ENCODE assay signal across 2 cellular contexts in genomic region chr4:47926667-47927258, GRCh38.
TF ChIP-seq lines count a peak whose summit lies in the region.

No MANE protein-coding gene starts in this region.

TF ChIP-seq in HEK293, 187 proteins besides CTCF, POLR2A, EP300 and RAD21 (continued from another document):
- TF ChIP-seq ZBTB26 (tag by site-specific recombination; optimal IDR thresholded peaks at IDR 0.05) = no peak
- no peak for TF ChIP-seq ZNF623 (tag by site-specific recombination; IDR thresholded peaks at IDR 0.05)
- no peak for TF ChIP-seq ZNF645 (tag by site-specific recombination; IDR thresholded peaks at IDR 0.05)
- peak; percentile 85 for TF ChIP-seq REST (tag by site-specific recombination; IDR thresholded peaks at IDR 0.05)
- TF ChIP-seq KLF7 (tag by site-specific recombination; IDR thresholded peaks at IDR 0.05; ENCODE audit: borderline replicate concordance) = no peak
- TF ChIP-seq BCL6B (tag by site-specific recombination; IDR thresholded peaks at IDR 0.05) = no peak

TF ChIP-seq in HepG2, 621 proteins besides CTCF, POLR2A, EP300 and RAD21 (continued from another document):
- TF ChIP-seq REST (IDR thresholded peaks at IDR 0.05; ENCODE audit: borderline replicate concordance in 1 of 2, low read depth in 1 of 2, low read length in 2 of 2) (peak in 1 of 2 experiments; percentile 56; a peak in 1 of 4 replicates), FOSL2 (CRISPR knock-in tag; IDR thresholded peaks at IDR 0.05) (no peak), MAZ (IDR thresholded peaks at IDR 0.05; ENCODE audit: borderline replicate concordance, low read depth, low read length) (no peak), MAZ (CRISPR knock-in tag; IDR thresholded peaks at IDR 0.05; ENCODE audit: low read depth) (no peak), GMEB2 (CRISPR knock-in tag; IDR thresholded peaks at IDR 0.05; ENCODE audit: low read depth) (no peak), ZNF639 (CRISPR knock-in tag; conservative IDR thresholded peaks at IDR 0.05) (no peak), FOSL1 (CRISPR knock-in tag; IDR thresholded peaks at IDR 0.05; ENCODE audit: borderline replicate concordance) (no peak), ZNF501 (CRISPR knock-in tag; IDR thresholded peaks at IDR 0.05) (no peak), FUBP1 (CRISPR knock-in tag; IDR thresholded peaks at IDR 0.05; ENCODE audit: borderline replicate concordance) (no peak), DR1 (CRISPR knock-in tag; IDR thresholded peaks at IDR 0.05) (no peak), SKIL (CRISPR knock-in tag; IDR thresholded peaks at IDR 0.05; ENCODE audit: borderline replicate concordance) (no peak), GABPB1 (CRISPR knock-in tag; IDR thresholded peaks at IDR 0.05) (no peak), FOXA1 (IDR thresholded peaks at IDR 0.05) (no peak), FOXA1 (CRISPR knock-in tag; IDR thresholded peaks at IDR 0.05) (0 out of 2 replicates have a peak, but pooled peaks have one; percentile 6), ZNF782 (CRISPR knock-in tag; IDR thresholded peaks at IDR 0.05; ENCODE audit: borderline replicate concordance) (0 out of 2 replicates have a peak, but pooled peaks have one; percentile 50), ZMYM4 (CRISPR knock-in tag; IDR thresholded peaks at IDR 0.05) (0 out of 2 replicates have a peak, but pooled peaks have one; percentile 25), HOXA5 (CRISPR knock-in tag; IDR thresholded peaks at IDR 0.05) (no peak), ZZZ3 (CRISPR knock-in tag; IDR thresholded peaks at IDR 0.05; ENCODE audit: borderline replicate concordance) (no peak), ZXDC (CRISPR knock-in tag; IDR thresholded peaks at IDR 0.05) (no peak), HNRNPUL1 (IDR thresholded peaks at IDR 0.05; ENCODE audit: low read depth, low read length) (no peak)
TF ChIP-seq in HepG2: peak in this region for 14.
